16 cellular contexts compared by ENCODE assay signal in genomic region chr2:119696494-119697030, GRCh38.
"Had no signal": no experiment of that assay in that cellular context is flagged by ENCODE, and none has a peak within 500 bp of the region (broad histone marks: within the 10 kb centered on the region; RNA-seq: fewer than 3 reads in every experiment).

No MANE protein-coding gene starts in this region.

- H3K27ac ChIP-seq: brain microvascular endothelial cell, lower lobe of right lung, suprapubic skin had no signal

- H3K27ac Mint-ChIP-seq: activated T-helper 2 cell treated with anti-CD3 and anti-CD28 coated beads, Interferon-gamma antibody, Interleukin-2, Interleukin-4, amounts not matched to agents 10 μg/mL and 5 μg/mL and 100 μg/mL, durations not matched to agents 14 hours and 24 hours and 36 hours; natural killer cell treated with Interleukin-12 subunit alpha and Interleukin-12 subunit beta and Interleukin-15 and Interleukin-18, amount 100 ng/mL, for 72 hours; type B pancreatic cell; WTC11 had no signal

- DNase-seq: activated CD4-positive, alpha-beta T cell treated with anti-CD3 and anti-CD28 coated beads for 48 hours; amniotic stem cell; brain microvascular endothelial cell; dermis blood vessel endothelial cell; erythroblast; hypothalamus; lower lobe of right lung; stimulated activated CD4-positive, alpha-beta T cell treated with anti-CD3 and anti-CD28 coated beads, Interleukin-4, amount 100 ng/mL, for 1 hour; stimulated activated CD8-positive, alpha-beta memory T cell treated with anti-CD3 and anti-CD28 coated beads, Interleukin-4, amount 100 ng/mL, for 48 hours; stimulated activated naive CD8-positive, alpha-beta T cell treated with anti-CD3 and anti-CD28 coated beads, Interleukin-15, Interleukin-2, amounts not matched to agents 100 U/mL and 50 U/mL, for 24 hours had no signal

- H3K4me3 Mint-ChIP-seq: natural killer cell treated with Interleukin-12 subunit alpha and Interleukin-12 subunit beta and Interleukin-15 and Interleukin-18, amount 100 ng/mL, for 72 hours; type B pancreatic cell; WTC11 had no signal

- H3K36me3 ChIP-seq: brain microvascular endothelial cell, lower lobe of right lung, suprapubic skin had no signal

- H3K36me3 Mint-ChIP-seq: activated naive CD4-positive, alpha-beta T cell treated with anti-CD3 and anti-CD28 coated beads, Interleukin-2, amount 50 U/mL, for 72 hours; natural killer cell treated with Interleukin-12 subunit alpha and Interleukin-12 subunit beta and Interleukin-15 and Interleukin-18, amount 100 ng/mL, for 72 hours had no signal

- H3K4me3 ChIP-seq: lower lobe of right lung, suprapubic skin had no signal

- ATAC-seq: natural killer cell treated with Interleukin-12 subunit alpha and Interleukin-12 subunit beta and Interleukin-15 and Interleukin-18, amount 100 ng/mL, for 72 hours; stimulated activated naive CD8-positive, alpha-beta T cell treated with anti-CD3 and anti-CD28 coated beads, Interleukin-15, Interleukin-2, amounts not matched to agents 100 U/mL and 50 U/mL, for 24 hours; WTC11 had no signal

- H3K27me3 ChIP-seq: brain microvascular endothelial cell, suprapubic skin had no signal

- H3K9me3 ChIP-seq: lower lobe of right lung, suprapubic skin had no signal

- H3K9me3 Mint-ChIP-seq: activated naive CD4-positive, alpha-beta T cell treated with anti-CD3 and anti-CD28 coated beads, Interleukin-2, amount 50 U/mL, for 72 hours; activated T-helper 2 cell treated with anti-CD3 and anti-CD28 coated beads, Interferon-gamma antibody, Interleukin-2, Interleukin-4, amounts not matched to agents 10 μg/mL and 5 μg/mL and 100 μg/mL, durations not matched to agents 14 hours and 24 hours and 36 hours; natural killer cell treated with Interleukin-12 subunit alpha and Interleukin-12 subunit beta and Interleukin-15 and Interleukin-18, amount 100 ng/mL, for 72 hours; type B pancreatic cell had no signal
